ENCODE assay signal across 33 cellular contexts in genomic region chr4:108574402-108574801, GRCh38.
"Had no signal": no experiment of that assay in that cellular context is flagged by ENCODE, and none has a peak within 500 bp of the region (broad histone marks: within the 10 kb centered on the region; RNA-seq: fewer than 3 reads in every experiment).

No MANE protein-coding gene starts in this region.

- H3K4me2 ChIP-seq: KMS-11, PC-9 had no signal

- H3K9ac ChIP-seq: KMS-11 had no signal

- FAIRE-seq: RCC 7860 had no signal

- H3K36me3 ChIP-seq: SJCRH30 had no signal

- H3K9me3 ChIP-seq: SJCRH30 had no signal

- H3K27ac ChIP-seq: KMS-11, PC-9, RWPE1, SJCRH30, SK-N-MC had no signal

- H3K4me3 ChIP-seq: PC-9, SJCRH30, SK-N-MC had no signal

- DNase-seq: Karpas-422, NCI-H1048, NCI-H1092 treated with DMSO at 0.1 percent for 48 hours, NCI-H1105 treated with DMSO at 0.1 percent for 48 hours, NCI-H1417, NCI-H1436, NCI-H146, NCI-H1694, NCI-H187, NCI-H1930, NCI-H2029 treated with DMSO at 0.1 percent for 48 hours, NCI-H2081 treated with DMSO at 0.1 percent for 48 hours, NCI-H2107, NCI-H2171, NCI-H226, NCI-H446 treated with DMSO at 0.1 percent for 48 hours, NCI-H510A, NCI-H524, NCI-H526, NCI-H69, NCI-H748 treated with DMSO at 0.1 percent for 48 hours, NCI-H82, PC-9, SHP77, SIG-M5, SJCRH30 had no signal

- ATAC-seq: Panc1, Right ventricle myocardium inferior, SK-N-SH treated with all-trans-retinoic acid at 6 μM for 48 hours had no signal

- H3K27me3 ChIP-seq: SJCRH30 had no signal

- H2AFZ ChIP-seq: PC-9 had no signal
